ENCODE assay signal across 8 cellular contexts in the genomic region with DNA sequence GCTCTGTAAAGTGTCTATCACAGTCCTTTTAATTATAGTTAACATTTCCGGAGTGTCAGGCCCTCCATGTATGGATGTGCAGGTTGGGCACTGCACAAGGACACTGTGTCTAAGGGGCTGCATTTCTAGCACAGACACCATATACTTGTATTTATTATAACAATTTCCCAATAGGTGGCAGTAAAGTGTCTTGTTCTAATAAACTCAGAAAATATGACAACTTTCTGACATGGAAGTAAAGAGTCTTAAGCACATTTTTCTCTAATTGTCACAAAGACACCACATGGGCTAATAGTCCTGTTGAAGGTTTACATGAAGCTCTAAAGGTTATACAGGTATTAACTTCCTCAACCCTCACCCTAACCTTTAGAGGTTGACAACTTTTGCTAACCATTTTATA.
DNase-seq lines count a peak whose midpoint lies in the region; ATAC-seq, FAIRE-seq and TF ChIP-seq lines count a peak whose summit lies in the region.

No MANE protein-coding gene starts in this region.

- no peak overlapping the region for H3K27ac ChIP-seq in K562 (ENCODE audit: extremely low read depth, low read depth, low read length)
- no peak overlapping the region for H3K27ac ChIP-seq in kidney (ENCODE audit: low read depth in 2 of 2, low read length in 2 of 2)

- H3K4me1 ChIP-seq in Loucy (ENCODE audit: insufficient read depth, low read length, poor library complexity, severe bottlenecking) (peaks cover 42% of the 10 kb centered on the region), K562 (replicated peaks in 1 of 2; ENCODE audit: control insufficient read depth in 2 of 2, insufficient read depth in 2 of 2, low read length in 2 of 2) (peaks cover 8 to 10% of the 10 kb centered on the region in 2 experiments), kidney (ENCODE audit: control insufficient read depth in 1 of 2, insufficient read depth in 1 of 2, low read depth in 1 of 2, low read length in 2 of 2) (peaks cover 0 to 4% of the 10 kb centered on the region in 2 donors)

- POLR2A ChIA-PET in K562 (lab: Yijun Ruan, JAX) = no interaction called here

- H3K9ac ChIP-seq in Loucy (ENCODE audit: low read depth, low read length, poor library complexity, severe bottlenecking) (no peak overlapping the region), K562 (ENCODE audit: insufficient read depth in 1 of 2, low read depth in 2 of 2, low read length in 2 of 2) (no peak overlapping the region), kidney (ENCODE audit: low read length in 2 of 2) (no peak overlapping the region)

- H2AFZ ChIP-seq in Loucy (ENCODE audit: low read length) = no peak overlapping the region
- no peak overlapping the region for H2AFZ ChIP-seq in K562 (ENCODE audit: low read depth, low read length)

- H3F3A ChIP-seq in Loucy (ENCODE audit: low read depth) = 0 out of 2 replicates have a peak, but pooled peaks cover 3% of the 10 kb centered on the region

- peak; percentile 58 for DNase-seq in G401 (ENCODE audit: low spot score)
- DNase-seq in K562 (ENCODE audit: extremely low read depth in 1 of 4, low spot score in 3 of 4) = peak in 1 of 4 experiments; percentile 21
- peak; percentile 7 for DNase-seq in omental fat pad (ENCODE audit: low spot score)
- no peak for DNase-seq in kidney
- DNase-seq in HPDE6-E6E7 (ENCODE audit: extremely low spot score) = no peak
- no peak for DNase-seq in putamen (ENCODE audit: low spot score)

- H3K9me2 ChIP-seq in Loucy (replicated peaks; ENCODE audit: low read depth, low read length) = no peaks in the 10 kb centered on the region

- BruUV-seq in K562 (replicated peaks; lab: Mats Ljungman, UMichigan) = no TSS peak

- ATAC-seq in K562 (peak; percentile 69), omental fat pad (ENCODE audit: low FRiP score) (no peak), GM21515 (IDR thresholded peaks at IDR 0.05; ENCODE audit: unreplicated experiment) (no peak)

- peak overlapping the region; percentile 34 for H3K4me2 ChIP-seq in Loucy (ENCODE audit: low read depth, low read length, poor library complexity, severe bottlenecking)
- no peak overlapping the region for H3K4me2 ChIP-seq in K562 (ENCODE audit: insufficient read depth, low read length)

- TF ChIP-seq POLR2A in K562 (conservative IDR thresholded peaks at IDR 0.05) = no peak

- FAIRE-seq in K562 (lab: Jason Lieb, UNC) (peak; percentile 75), kidney (lab: Jason Lieb, UNC) (no peak)

- no peaks in the 10 kb centered on the region for H3K27me3 ChIP-seq in Loucy (ENCODE audit: insufficient read depth, low read length, poor library complexity, severe bottlenecking)
- peaks cover 0 to 63% of the 10 kb centered on the region in 2 experiments; a peak in 2 of 5 replicates for H3K27me3 ChIP-seq in K562 (ENCODE audit: control insufficient read depth in 2 of 2, insufficient read depth in 2 of 2, low read length in 2 of 2)

- in situ Hi-C loops in G401 (cut with HindIII; ENCODE audit: low sequenced_read_pairs) = no loop called here
- in situ Hi-C loops in K562 (cut with MboI) = no loop called here

- intact Hi-C loops in K562 (cut with micrococcal nuclease) (loop anchor here (5.0 kb wide), 1 partner anchor 63 kb away; no protein-coding TSS in a partner anchor), kidney (cut with DNase I) (no loop called here)

- H3K36me3 ChIP-seq in Loucy (ENCODE audit: insufficient read depth, low read length) = no peaks in the 10 kb centered on the region
- no peaks in the 10 kb centered on the region for H3K36me3 ChIP-seq in K562 (ENCODE audit: control insufficient read depth, insufficient read depth, low read length)
- no peaks in the 10 kb centered on the region for H3K36me3 ChIP-seq in kidney (ENCODE audit: control insufficient read depth in 1 of 2, insufficient read depth in 2 of 2, low read length in 2 of 2)

- CTCF ChIA-PET in K562 (lab: Yijun Ruan, JAX; ENCODE audit: low intra/inter-chr PET ratio) = interaction anchor here (1.5 kb wide), 1 partner anchor 189 kb away, joined by 5 read pairs; no protein-coding TSS in a partner anchor

- H3K9me3 ChIP-seq in Loucy (ENCODE audit: insufficient read depth, low read depth, low read length) (no peaks in the 10 kb centered on the region), K562 (replicated peaks; ENCODE audit: control insufficient read depth, insufficient read depth, low read depth, low read length) (no peaks in the 10 kb centered on the region), kidney (ENCODE audit: control insufficient read depth in 1 of 2, low read length in 2 of 2) (no peaks in the 10 kb centered on the region)

- TF ChIP-seq EP300 in K562 (IDR thresholded peaks at IDR 0.05; ENCODE audit: low read length) = no peak

- H3K4me3 ChIP-seq in Loucy (ENCODE audit: low read length, poor library complexity, severe bottlenecking) (no peak overlapping the region), K562 (no peak overlapping the region), kidney (ENCODE audit: low read length in 2 of 2) (no peak overlapping the region)

- no peaks in the 10 kb centered on the region for H3K79me2 ChIP-seq in Loucy (ENCODE audit: insufficient read depth, low read length)
- no peaks in the 10 kb centered on the region for H3K79me2 ChIP-seq in K562 (ENCODE audit: control insufficient read depth, insufficient read depth, low read length)

- H4K20me1 ChIP-seq in Loucy (ENCODE audit: insufficient read depth, low read length, poor library complexity, severe bottlenecking) (no peaks in the 10 kb centered on the region), K562 (replicated peaks; ENCODE audit: control insufficient read depth, insufficient read depth, low read length) (0 out of 2 replicates have a peak, but pooled peaks cover 11% of the 10 kb centered on the region)

- TF ChIP-seq CTCF in Loucy (conservative IDR thresholded peaks at IDR 0.05; ENCODE audit: low read length) (peak; percentile 58), K562 (IDR thresholded peaks at IDR 0.05 in 2 of 3, conservative IDR thresholded peaks at IDR 0.05 in 1 of 3; ENCODE audit: insufficient read depth in 2 of 3, low read depth in 1 of 3, low read length in 3 of 3) (peak; percentile 13 to 56 (median 37); a peak in 3 of 6 replicates), omental fat pad (IDR thresholded peaks at IDR 0.05) (no peak), kidney (IDR thresholded peaks at IDR 0.05; ENCODE audit: borderline replicate concordance, extremely low read depth, insufficient read depth) (no peak)

- WGBS in K562 (ENCODE audit: insufficient coverage, low coverage, missing lambda C conversion rate) = 0% methylated on average over 1 of the region's 1 CpG

- peak; percentile 34 to 57 for TF ChIP-seq RAD21 in K562 (CRISPR knock-in tag; conservative IDR thresholded peaks at IDR 0.05 in 1 of 2, IDR thresholded peaks at IDR 0.05 in 1 of 2)

- H3K9me1 ChIP-seq in K562 (ENCODE audit: control insufficient read depth, insufficient read depth, low read length) = no peaks in the 10 kb centered on the region

TF ChIP-seq in K562, 482 proteins besides CTCF, POLR2A, EP300 and RAD21:
- no peak for TF ChIP-seq FOXM1 (IDR thresholded peaks at IDR 0.05; ENCODE audit: low read depth)
- TF ChIP-seq FOXM1 (CRISPR knock-in tag; IDR thresholded peaks at IDR 0.05; ENCODE audit: low read depth) = no peak
- peak; percentile 45 for TF ChIP-seq RBM25 (IDR thresholded peaks at IDR 0.05; ENCODE audit: low read depth, low read length, severe bottlenecking)

Comparison
In these comparisons a context has a peak if more than half of its experiments do, and no peak if none do; other contexts are left out.
1. DNase-seq: peak in G401 (single experiment) and omental fat pad (single experiment); none in kidney (single experiment), HPDE6-E6E7 (single experiment) and putamen (single experiment).
2. CTCF ChIP-seq: peak in Loucy (single experiment) and K562 (3 of 3); none in omental fat pad (0 of 3) and kidney (single experiment).